In the genomic region with DNA sequence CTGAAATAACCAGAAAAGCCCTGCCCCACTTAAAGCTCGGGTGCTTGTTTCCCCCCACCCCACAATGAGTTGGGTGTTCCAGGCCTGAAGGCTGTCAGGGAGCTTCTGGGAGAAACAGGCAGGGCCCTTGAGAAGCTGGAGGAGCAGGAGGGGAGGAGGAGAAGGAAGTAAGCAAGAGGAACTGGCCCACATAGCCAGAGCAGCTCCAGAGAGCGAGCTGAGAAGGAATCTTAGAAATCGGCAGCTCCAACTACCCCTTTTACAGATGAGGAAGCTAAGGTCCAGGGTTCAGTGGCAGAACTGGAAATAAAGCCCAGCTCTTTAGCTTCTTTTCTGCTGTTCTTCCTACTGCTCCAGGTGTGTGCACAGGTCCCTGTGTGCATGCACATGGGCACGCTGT, we compare ENCODE assay signal across 22 cellular contexts. TPM values are rescaled to one million over a fixed set of nuclear protein-coding genes. Genes with fewer than 3 reads are reported as not detected.
"Had no signal": no experiment of that assay in that cellular context is flagged by ENCODE, and none has a peak within 500 bp of the region (broad histone marks: within the 10 kb centered on the region; RNA-seq: fewer than 3 reads in every experiment).

No MANE protein-coding gene starts in this region.

- ATAC-seq: activated T-helper 17 cell treated with anti-CD3 and anti-CD28 coated beads, Interleukin-2, amount 50 U/mL, for 72 hours; naive thymus-derived CD8-positive, alpha-beta T cell; T-cell had no signal

- H3K27ac ChIP-seq: esophagus muscularis mucosa, neutrophil, tibial nerve had no signal

- H3K4me3 ChIP-seq: esophagus muscularis mucosa, tibial nerve had no signal

- H3K36me3 ChIP-seq: esophagus muscularis mucosa, neutrophil, tibial nerve had no signal

- DNase-seq: activated CD4-positive, alpha-beta T cell treated with anti-CD3 and anti-CD28 coated beads for 1 hour; activated CD4-positive, alpha-beta T cell treated with anti-CD3 and anti-CD28 coated beads, Interleukin-2, amount 50 U/mL, for 48 hours; activated naive CD4-positive, alpha-beta T cell treated with anti-CD3 and anti-CD28 coated beads, Interleukin-2, amount 10 ng/mL, durations not matched to agents 7 days and 5 days; hippocampal formation; kidney; mesenchymal stem cell; retina; stimulated activated CD4-positive, alpha-beta T cell treated with anti-CD3 and anti-CD28 coated beads, Interleukin-4, amount 100 ng/mL, for 24 hours; stimulated activated naive CD4-positive, alpha-beta T cell; T-cell; T-helper 9 cell had no signal

- H3K4me1 ChIP-seq: tibial nerve had no signal

- H3K27me3 ChIP-seq: esophagus muscularis mucosa, tibial nerve had no signal

- H3K9me3 ChIP-seq: neutrophil had no signal

RNA-seq across cellular contexts. Expression of a gene that starts 12.7 kb away (rescaled TPM):
- total RNA-seq: activated T-helper 17 cell treated with anti-CD3 and anti-CD28 coated beads, Interleukin-2, amount 50 U/mL, for 72 hours; bronchial epithelial cell; naive thymus-derived CD8-positive, alpha-beta T cell had no signal

RNA-seq across cellular contexts. Expression of a gene that starts 38.7 kb away (rescaled TPM):
- total RNA-seq: activated T-helper 17 cell treated with anti-CD3 and anti-CD28 coated beads, Interleukin-2, amount 50 U/mL, for 72 hours; astrocyte; bronchial epithelial cell; esophagus muscularis mucosa; fibroblast of villous mesenchyme; kidney; liver; mucosa of gallbladder; naive thymus-derived CD8-positive, alpha-beta T cell; skeletal muscle tissue; T-cell; tibial nerve had no signal
